In genomic region chr7:128794020-128794419, GRCh38 we compare ENCODE assay signal across 14 cellular contexts. TPM values are rescaled to one million over a fixed set of nuclear protein-coding genes. Genes with fewer than 3 reads are reported as not detected.
A peak's percentile ranks its signal among the peaks of the same experiment; 100 is the strongest.
DNase-seq lines count a peak whose midpoint lies in the region; ATAC-seq and TF ChIP-seq lines count a peak whose summit lies in the region.
"Had no signal": no experiment of that assay in that cellular context is flagged by ENCODE, and none has a peak within 500 bp of the region (broad histone marks: within the 10 kb centered on the region; RNA-seq: fewer than 3 reads in every experiment).

No MANE protein-coding gene starts in this region.

- H4K91ac ChIP-seq in mesenchymal stem cell (ENCODE audit: low read length): no peak overlapping the region

- no peaks in the 10 kb centered on the region for H3K36me3 ChIP-seq in OCI-LY3 (replicated peaks; ENCODE audit: low read depth, low read length)
- H3K36me3 ChIP-seq in mesenchymal stem cell (ENCODE audit: control insufficient read depth in 1 of 2, insufficient read depth in 2 of 2, low read depth in 1 of 2, low read length in 2 of 2): peaks cover 2 to 39% of the 10 kb centered on the region in 2 experiments
- no peaks in the 10 kb centered on the region for H3K36me3 ChIP-seq in Caco-2 (ENCODE audit: control insufficient read depth, insufficient read depth, low read length)
- H3K36me3 ChIP-seq: breast epithelium, esophagus squamous epithelium had no signal

- H3K9me3 Mint-ChIP-seq in Caco-2 (ENCODE audit: unreplicated experiment): no peaks in the 10 kb centered on the region

- H3K27ac Mint-ChIP-seq in Caco-2 (ENCODE audit: unreplicated experiment): no peak overlapping the region

- H3K4me2 ChIP-seq in OCI-LY3 (ENCODE audit: low read length): no peak overlapping the region
- H3K4me2 ChIP-seq in mesenchymal stem cell (ENCODE audit: low read length, poor library complexity, severe bottlenecking): no peak overlapping the region

- no peak overlapping the region for H2BK5ac ChIP-seq in mesenchymal stem cell (ENCODE audit: low read depth, low read length, poor library complexity, severe bottlenecking)

- intact Hi-C loops in Caco-2 (cut with micrococcal nuclease; ENCODE audit: unreplicated experiment): loop anchor here (5.0 kb wide), 2 partner anchors 38 to 88 kb away; partner anchors contain the start of gene FLNC

- peak; percentile 19 for DNase-seq in ACHN
- DNase-seq in G401 (ENCODE audit: low spot score): peak; percentile 37
- DNase-seq in germinal center (ENCODE audit: low spot score): peak; percentile 39
- DNase-seq in mesenchymal stem cell: no peak
- no peak for DNase-seq in Caco-2
- no peak for DNase-seq in AML-193 (lab: John Stamatoyannopoulos, UW)
- DNase-seq: activated T-cell treated with anti-CD3 and anti-CD28 coated beads, Interleukin-2, amount 50 U/mL, for 1 hour; DMS153; esophagus squamous epithelium; NCI-H510A had no signal

- no peak overlapping the region for H3K4ac ChIP-seq in mesenchymal stem cell (ENCODE audit: low read depth in 1 of 2, low read length in 2 of 2)

- no peaks in the 10 kb centered on the region for H3K79me2 ChIP-seq in OCI-LY3 (ENCODE audit: low read length)

- TF ChIP-seq CTCF in OCI-LY3 (IDR thresholded peaks at IDR 0.05; ENCODE audit: low read depth, low read length) (peak; percentile 69), Caco-2 (IDR thresholded peaks at IDR 0.05; ENCODE audit: insufficient read depth in 1 of 2, low read depth in 1 of 2, low read length in 1 of 2, severe bottlenecking in 1 of 2, unreplicated experiment in 1 of 2) (no peak)

- H3K4me3 ChIP-seq in OCI-LY3 (ENCODE audit: low read length) (no peak overlapping the region), mesenchymal stem cell (ENCODE audit: insufficient read depth in 1 of 2, low read depth in 1 of 2, low read length in 2 of 2) (no peak overlapping the region), Caco-2 (ENCODE audit: low read depth, low read length) (no peak overlapping the region)
- H3K4me3 ChIP-seq: breast epithelium, esophagus squamous epithelium had no signal

- H3K4me1 Mint-ChIP-seq in Caco-2 (ENCODE audit: low read depth, unreplicated experiment): no peaks in the 10 kb centered on the region

- H3K27me3 ChIP-seq in OCI-LY3 (ENCODE audit: low read depth, low read length) (peaks cover 11% of the 10 kb centered on the region), mesenchymal stem cell (ENCODE audit: control insufficient read depth in 1 of 2, insufficient read depth in 1 of 2, low read length in 2 of 2) (peaks cover 0 to 8% of the 10 kb centered on the region in 2 experiments), Caco-2 (replicated peaks; ENCODE audit: control insufficient read depth, insufficient read depth, low read length) (no peaks in the 10 kb centered on the region)
- H3K27me3 ChIP-seq: breast epithelium had no signal

- POLR2A ChIA-PET in Caco-2 (lab: Charles Lee): no interaction called here

- H3K79me1 ChIP-seq in mesenchymal stem cell (replicated peaks; ENCODE audit: low read length, poor library complexity, severe bottlenecking): no peaks in the 10 kb centered on the region

- no peak for ATAC-seq in GM18867 (IDR thresholded peaks at IDR 0.05; ENCODE audit: unreplicated experiment)

- H3K27ac ChIP-seq in OCI-LY3 (ENCODE audit: low read length) (no peak overlapping the region), mesenchymal stem cell (ENCODE audit: low read length, poor library complexity, severe bottlenecking) (no peak overlapping the region)
- H3K27ac ChIP-seq: breast epithelium, esophagus squamous epithelium had no signal

- H3K4me1 ChIP-seq in OCI-LY3 (ENCODE audit: low read length): peaks cover 6% of the 10 kb centered on the region; the same call in 1 of the 2 replicates
- H3K4me1 ChIP-seq in mesenchymal stem cell (ENCODE audit: control insufficient read depth, insufficient read depth, low read depth, low read length): peaks cover 9% of the 10 kb centered on the region
- no peaks in the 10 kb centered on the region for H3K4me1 ChIP-seq in Caco-2
- H3K4me1 ChIP-seq: breast epithelium had no signal

- no peak overlapping the region for H2AK5ac ChIP-seq in mesenchymal stem cell (ENCODE audit: low read length, severe bottlenecking)

- H2BK120ac ChIP-seq in mesenchymal stem cell (ENCODE audit: low read depth, low read length): no peak overlapping the region

- no peak overlapping the region for H3K23ac ChIP-seq in mesenchymal stem cell (ENCODE audit: low read length in 2 of 2)

- no peak overlapping the region for H3K14ac ChIP-seq in mesenchymal stem cell (ENCODE audit: low read length in 2 of 2)

- H3K9ac ChIP-seq in OCI-LY3 (ENCODE audit: low read length) (no peak overlapping the region), mesenchymal stem cell (ENCODE audit: low read length) (no peak overlapping the region)

- no TSS peak for BruUV-seq in Caco-2 (replicated peaks; lab: Mats Ljungman, UMichigan)

- in situ Hi-C loops in ACHN (cut with HindIII; ENCODE audit: low pct_ligation_motif_present, low pct_unique_long_range_greater_than_20kb, low sequenced_read_pairs) (no loop called here), G401 (cut with HindIII; ENCODE audit: low sequenced_read_pairs) (no loop called here)

- H3K27me3 Mint-ChIP-seq in Caco-2 (ENCODE audit: insufficient read depth, unreplicated experiment): peaks cover 2% of the 10 kb centered on the region

- H3K9me3 ChIP-seq in OCI-LY3 (ENCODE audit: insufficient read depth, low read length) (no peaks in the 10 kb centered on the region), mesenchymal stem cell (ENCODE audit: control insufficient read depth, low read length) (no peaks in the 10 kb centered on the region), Caco-2 (no peaks in the 10 kb centered on the region)
- H3K9me3 ChIP-seq: breast epithelium, esophagus squamous epithelium had no signal

- WGBS in mesenchymal stem cell: 74% methylated on average over 3 of the region's 3 CpGs

- H3K4me3 Mint-ChIP-seq in Caco-2 (ENCODE audit: unreplicated experiment): no peak overlapping the region

- H4K20me1 ChIP-seq in OCI-LY3 (ENCODE audit: insufficient read depth, low read length): no peaks in the 10 kb centered on the region

- no peak overlapping the region for H4K8ac ChIP-seq in mesenchymal stem cell (ENCODE audit: low read length)

- CTCF ChIA-PET in Caco-2 (lab: Charles Lee): no interaction called here

- H3K36me3 Mint-ChIP-seq in Caco-2 (ENCODE audit: insufficient read depth, unreplicated experiment): no peaks in the 10 kb centered on the region

- no peak overlapping the region for H2BK12ac ChIP-seq in mesenchymal stem cell (ENCODE audit: low read length in 2 of 2)

- H2BK15ac ChIP-seq in mesenchymal stem cell (ENCODE audit: low read depth, poor library complexity, severe bottlenecking): no peak overlapping the region

- H3K18ac ChIP-seq in mesenchymal stem cell (ENCODE audit: low read depth in 1 of 2, low read length in 2 of 2): no peak overlapping the region

- H2AFZ ChIP-seq in OCI-LY3 (ENCODE audit: low read depth, low read length) (no peak overlapping the region), mesenchymal stem cell (ENCODE audit: low read depth, low read length) (no peak overlapping the region)

RNA-seq across cellular contexts. Expression of gene CCDC136, which starts 2.3 kb away (rescaled TPM):
- total RNA-seq in G401 (2014; rRNA removed; shearing (Covaris generic)): 11.3 and 15.2 TPM in 2 replicates
- polyA plus RNA-seq in mesenchymal stem cell (2013, experiment 1 of 2): 2.2 TPM
- 1.4 TPM for polyA plus RNA-seq in mesenchymal stem cell (2013, experiment 2 of 2)
- total RNA-seq in Caco-2 (2022): 7.3 and 10.2 TPM in 2 replicates

RNA-seq across cellular contexts. Expression of gene OPN1SW, which starts 18.4 kb away (rescaled TPM):
- total RNA-seq in G401 (2014; rRNA removed; shearing (Covaris generic)): not detected in 2 replicates
- not detected for polyA plus RNA-seq in mesenchymal stem cell (2013, experiment 1 of 2)
- not detected for polyA plus RNA-seq in mesenchymal stem cell (2013, experiment 2 of 2)
- total RNA-seq in Caco-2 (2022): not detected in 2 replicates
- total RNA-seq: breast epithelium; esophagus squamous epithelium; T-helper 1 cell treated with Interleukin-12 subunit alpha and Interleukin-12 subunit beta and Interleukin-4 antibody, amounts not matched to agents 30 ng/mL and 1 ng/mL, for 36 hours had no signal

RNA-seq across cellular contexts. Expression of gene FLNC, which starts 36.2 kb away (rescaled TPM):
- 211 and 231 TPM in 2 replicates for total RNA-seq in G401 (2014; rRNA removed; shearing (Covaris generic))
- 25.9 TPM for polyA plus RNA-seq in mesenchymal stem cell (2013, experiment 1 of 2)
- polyA plus RNA-seq in mesenchymal stem cell (2013, experiment 2 of 2): 23.7 TPM
- 108 and 128 TPM in 2 replicates for total RNA-seq in Caco-2 (2022)

RNA-seq across cellular contexts. Expression of gene CALU, which starts 54.9 kb away (rescaled TPM):
- total RNA-seq in G401 (2014; rRNA removed; shearing (Covaris generic)): 86.0 and 136 TPM in 2 replicates
- 923 TPM for polyA plus RNA-seq in mesenchymal stem cell (2013, experiment 1 of 2)
- 940 TPM for polyA plus RNA-seq in mesenchymal stem cell (2013, experiment 2 of 2)
- total RNA-seq in Caco-2 (2022): 171 and 184 TPM in 2 replicates

Comparison
In these comparisons a context has a peak if more than half of its experiments do, and no peak if none do; other contexts are left out.
1. DNase-seq: peak in ACHN (single experiment), G401 (single experiment) and germinal center (single experiment); none in mesenchymal stem cell (single experiment), Caco-2 (0 of 2) and AML-193 (0 of 2).